8 cellular contexts compared by ENCODE assay signal in genomic region chr1:221725683-221726330, GRCh38. TPM values are rescaled to one million over a fixed set of nuclear protein-coding genes. Genes with fewer than 3 reads are reported as not detected.
DNase-seq lines count a peak whose midpoint lies in the region; ATAC-seq and TF ChIP-seq lines count a peak whose summit lies in the region.

No MANE protein-coding gene starts in this region.

- H3K4me3 ChIP-seq in GM08714 (ENCODE audit: low read length) (peak overlapping the region; percentile 17), left lung (no peak overlapping the region), coronary artery (no peak overlapping the region), aorta (ENCODE audit: low read length in 2 of 2) (no peak overlapping the region)

- peak overlapping the region; percentile 71 for H3K4me3 Mint-ChIP-seq in HFFc6
- H3K4me3 Mint-ChIP-seq in T-helper 1 cell treated with Interleukin-12 subunit alpha and Interleukin-12 subunit beta and Interleukin-4 antibody, amounts not matched to agents 30 μg/mL and 1 μg/mL, for 36 hours: peak overlapping the region; percentile 74

- peak overlapping the region; percentile 80 for H3K27ac Mint-ChIP-seq in HFFc6
- peak overlapping the region; percentile 90 for H3K27ac Mint-ChIP-seq in T-helper 1 cell treated with Interleukin-12 subunit alpha and Interleukin-12 subunit beta and Interleukin-4 antibody, amounts not matched to agents 30 μg/mL and 1 μg/mL, for 36 hours

- peaks cover 0 to 9% of the 10 kb centered on the region in 2 donors for H3K9me3 ChIP-seq in left lung
- no peaks in the 10 kb centered on the region for H3K9me3 ChIP-seq in aorta (ENCODE audit: control insufficient read depth, low read length)

- intact Hi-C loops in left lung (cut with DNase I) (no loop called here), aorta (cut with DNase I) (no loop called here)

- H3K4me1 Mint-ChIP-seq in HFFc6 (ENCODE audit: low read depth): peaks cover 100% of the 10 kb centered on the region
- H3K4me1 Mint-ChIP-seq in T-helper 1 cell treated with Interleukin-12 subunit alpha and Interleukin-12 subunit beta and Interleukin-4 antibody, amounts not matched to agents 30 μg/mL and 1 μg/mL, for 36 hours (ENCODE audit: low read depth): peaks cover 70% of the 10 kb centered on the region

- H3K4me1 ChIP-seq in left lung: peaks cover 11 to 51% of the 10 kb centered on the region in 2 donors
- H3K4me1 ChIP-seq in aorta (ENCODE audit: control insufficient read depth in 1 of 2, insufficient read depth in 2 of 2, low read length in 2 of 2): no peaks in the 10 kb centered on the region

- H3K36me3 ChIP-seq in left lung (no peaks in the 10 kb centered on the region), aorta (ENCODE audit: control insufficient read depth in 1 of 2, insufficient read depth in 2 of 2, low read length in 1 of 2) (no peaks in the 10 kb centered on the region)

- H3K9me3 Mint-ChIP-seq in HFFc6: peaks cover 14% of the 10 kb centered on the region
- H3K9me3 Mint-ChIP-seq in T-helper 1 cell treated with Interleukin-12 subunit alpha and Interleukin-12 subunit beta and Interleukin-4 antibody, amounts not matched to agents 30 μg/mL and 1 μg/mL, for 36 hours: peaks cover 16% of the 10 kb centered on the region

- DNase-seq in HFFc6: peak; percentile 43
- DNase-seq in left lung: no peak
- DNase-seq in coronary artery (ENCODE audit: low spot score): no peak
- DNase-seq in GDM1 (lab: John Stamatoyannopoulos, UW): no peak
- DNase-seq in dedifferentiated amniotic fluid mesenchymal stem cell (ENCODE audit: extremely low spot score): no peak
- no peak for DNase-seq in aorta

- ATAC-seq in left lung (peak; percentile 48), aorta (ENCODE audit: low FRiP score) (no peak)

- WGBS in aorta, 2 donors: 59 to 63% methylated on average over 2 of the region's 2 CpGs

- H3K27ac ChIP-seq in left lung: peak overlapping the region; percentile 37 to 75
- peak overlapping the region in 1 of 2 donors; percentile 57 for H3K27ac ChIP-seq in coronary artery
- H3K27ac ChIP-seq in aorta (ENCODE audit: low read depth in 1 of 2, low read length in 2 of 2): no peak overlapping the region

- TF ChIP-seq CTCF in HFFc6 (IDR thresholded peaks at IDR 0.05) (no peak), left lung (IDR thresholded peaks at IDR 0.05) (no peak), coronary artery (IDR thresholded peaks at IDR 0.05) (no peak)

- H3K36me3 Mint-ChIP-seq in HFFc6 (ENCODE audit: low read depth): peaks cover 70% of the 10 kb centered on the region
- peaks cover 58% of the 10 kb centered on the region for H3K36me3 Mint-ChIP-seq in T-helper 1 cell treated with Interleukin-12 subunit alpha and Interleukin-12 subunit beta and Interleukin-4 antibody, amounts not matched to agents 30 μg/mL and 1 μg/mL, for 36 hours (ENCODE audit: low read depth)

- no peaks in the 10 kb centered on the region; the same call in 1 of the 2 replicates for H3K27me3 Mint-ChIP-seq in HFFc6 (ENCODE audit: insufficient read depth)
- H3K27me3 Mint-ChIP-seq in T-helper 1 cell treated with Interleukin-12 subunit alpha and Interleukin-12 subunit beta and Interleukin-4 antibody, amounts not matched to agents 30 μg/mL and 1 μg/mL, for 36 hours (ENCODE audit: low read depth): no peaks in the 10 kb centered on the region

- H3K27me3 ChIP-seq in left lung: no peaks in the 10 kb centered on the region
- no peaks in the 10 kb centered on the region for H3K27me3 ChIP-seq in aorta (ENCODE audit: control insufficient read depth in 1 of 2, insufficient read depth in 2 of 2, low read length in 1 of 2)

RNA-seq across cellular contexts. Expression of gene DUSP10, which starts 16.1 kb away (rescaled TPM):
- total RNA-seq in HFFc6 (2021; fragmentation: NEBNext Ultra II Directional; extraction: Animal tissue kit (Norgen Biotek cat#: 25700)): 10 to 100 TPM; 30.5 to 48.9 (median 43.8) TPM
- total RNA-seq in left lung: 10 to 100 TPM; 12.6 to 14.5 TPM
- 1 to 10 TPM; 4.2 to 5.3 TPM for total RNA-seq in aorta
- 1 to 10 TPM in 1 of 2 donors, under 1 TPM in 1; 0.33 to 5.4 TPM for polyA plus RNA-seq in aorta

Comparison
In these comparisons a context has a peak if more than half of its experiments do, and no peak if none do; other contexts are left out.
1. H3K27ac ChIP-seq: peak in left lung (2 of 2); none in aorta (0 of 2).